Comparison of ENCODE assay signal across 1 cellular context in the genomic region with DNA sequence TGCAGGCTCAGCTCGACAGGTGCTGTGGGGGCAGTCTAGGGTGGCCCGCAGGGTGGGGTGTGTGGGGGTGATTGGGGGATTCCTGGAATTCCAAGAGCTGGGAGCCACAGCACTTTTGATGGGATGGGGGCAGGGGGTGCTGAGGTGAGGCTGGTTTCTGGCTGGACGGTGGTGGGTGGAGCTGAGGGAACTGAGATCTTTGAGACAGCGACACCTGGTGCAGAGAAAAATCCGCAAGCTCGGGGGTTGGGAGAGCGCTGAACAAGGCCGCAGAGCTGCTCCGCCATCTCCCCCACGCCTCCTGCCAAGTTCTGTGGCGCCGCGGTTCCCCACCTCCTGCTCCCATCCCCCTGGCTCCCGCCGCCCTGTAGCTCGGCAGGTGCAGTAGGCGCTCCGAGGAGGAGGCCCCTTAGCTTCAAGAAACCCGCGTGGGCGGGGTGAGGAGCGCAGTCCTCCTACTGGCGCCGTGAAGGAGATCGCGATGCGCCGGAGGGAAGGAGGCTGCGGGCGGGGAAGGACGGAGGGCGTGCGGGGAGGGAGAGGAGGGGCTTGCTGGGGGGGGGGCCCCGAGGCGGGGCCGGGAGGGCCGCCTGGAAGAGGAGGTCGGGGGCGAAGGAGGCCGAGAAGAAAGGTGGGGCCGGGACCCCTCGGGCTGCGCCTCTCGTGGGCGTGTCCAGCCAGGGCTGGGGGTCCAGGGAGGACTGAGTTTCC.
A peak's percentile ranks its signal among the peaks of the same experiment; 100 is the strongest.
TF ChIP-seq lines count a peak whose summit lies in the region.

No MANE protein-coding gene starts in this region.

TF ChIP-seq in HepG2, 621 proteins besides CTCF, POLR2A, EP300 and RAD21 (continued from another document and continues in another):
- TF ChIP-seq, protein P1, sequence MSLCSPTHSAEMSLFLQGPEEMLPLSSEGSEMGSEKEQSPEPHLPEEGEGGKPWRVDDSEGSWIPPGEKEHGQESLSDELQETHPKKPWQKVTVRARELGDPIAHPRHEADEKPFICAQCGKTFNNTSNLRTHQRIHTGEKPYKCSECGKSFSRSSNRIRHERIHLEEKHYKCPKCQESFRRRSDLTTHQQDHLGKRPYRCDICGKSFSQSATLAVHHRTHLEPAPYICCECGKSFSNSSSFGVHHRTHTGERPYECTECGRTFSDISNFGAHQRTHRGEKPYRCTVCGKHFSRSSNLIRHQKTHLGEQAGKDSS (CRISPR knock-in tag; IDR thresholded peaks at IDR 0.05; ENCODE audit: borderline replicate concordance, low read depth), result no peak
- TF ChIP-seq HCFC1 (IDR thresholded peaks at IDR 0.05; ENCODE audit: low read depth, low read length) (no peak), ZFX (CRISPR knock-in tag; IDR thresholded peaks at IDR 0.05; ENCODE audit: low read depth) (peak; percentile 85), EHMT2 (IDR thresholded peaks at IDR 0.05; ENCODE audit: borderline replicate concordance, low read depth, low read length) (no peak), ARID2 (CRISPR knock-in tag; IDR thresholded peaks at IDR 0.05; ENCODE audit: borderline replicate concordance) (no peak), ZNF879 (CRISPR knock-in tag; IDR thresholded peaks at IDR 0.05) (no peak), MAFK (conservative IDR thresholded peaks at IDR 0.05 in 1 of 2, IDR thresholded peaks at IDR 0.05 in 1 of 2; ENCODE audit: low read length in 2 of 2) (no peak), ZNF674 (CRISPR knock-in tag; IDR thresholded peaks at IDR 0.05; ENCODE audit: low read depth) (no peak), ZBTB20 (CRISPR knock-in tag; IDR thresholded peaks at IDR 0.05; ENCODE audit: borderline replicate concordance, low read depth) (no peak), NBN (conservative IDR thresholded peaks at IDR 0.05) (no peak), CCAR2 (optimal IDR thresholded peaks at IDR 0.05; ENCODE audit: low read depth, low read length) (no peak), KDM5A (IDR thresholded peaks at IDR 0.05; ENCODE audit: borderline replicate concordance, low read length) (no peak), ZNF224 (CRISPR knock-in tag; IDR thresholded peaks at IDR 0.05) (no peak), KDM2A (CRISPR knock-in tag; IDR thresholded peaks at IDR 0.05; ENCODE audit: borderline replicate concordance, low read depth) (peak; percentile 88; the same call in 1 of the 2 replicates), AGO2 (optimal IDR thresholded peaks at IDR 0.05; ENCODE audit: low read depth, low read length) (no peak), ERF (CRISPR knock-in tag; IDR thresholded peaks at IDR 0.05) (peak; percentile 68; the same call in 1 of the 2 replicates), SMAD1 (CRISPR knock-in tag; IDR thresholded peaks at IDR 0.05; ENCODE audit: borderline replicate concordance, low read depth) (no peak), MATR3 (CRISPR knock-in tag; IDR thresholded peaks at IDR 0.05) (no peak), ZNF326 (CRISPR knock-in tag; IDR thresholded peaks at IDR 0.05; ENCODE audit: borderline replicate concordance) (no peak), KDM5B (CRISPR knock-in tag; IDR thresholded peaks at IDR 0.05; ENCODE audit: borderline replicate concordance) (peak; percentile 71; the same call in 1 of the 2 replicates), ZKSCAN5 (CRISPR knock-in tag; IDR thresholded peaks at IDR 0.05) (no peak)
- TF ChIP-seq, protein P2, sequence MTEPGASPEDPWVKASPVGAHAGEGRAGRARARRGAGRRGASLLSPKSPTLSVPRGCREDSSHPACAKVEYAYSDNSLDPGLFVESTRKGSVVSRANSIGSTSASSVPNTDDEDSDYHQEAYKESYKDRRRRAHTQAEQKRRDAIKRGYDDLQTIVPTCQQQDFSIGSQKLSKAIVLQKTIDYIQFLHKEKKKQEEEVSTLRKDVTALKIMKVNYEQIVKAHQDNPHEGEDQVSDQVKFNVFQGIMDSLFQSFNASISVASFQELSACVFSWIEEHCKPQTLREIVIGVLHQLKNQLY (CRISPR knock-in tag; IDR thresholded peaks at IDR 0.05), result no peak
- TF ChIP-seq, protein P3, sequence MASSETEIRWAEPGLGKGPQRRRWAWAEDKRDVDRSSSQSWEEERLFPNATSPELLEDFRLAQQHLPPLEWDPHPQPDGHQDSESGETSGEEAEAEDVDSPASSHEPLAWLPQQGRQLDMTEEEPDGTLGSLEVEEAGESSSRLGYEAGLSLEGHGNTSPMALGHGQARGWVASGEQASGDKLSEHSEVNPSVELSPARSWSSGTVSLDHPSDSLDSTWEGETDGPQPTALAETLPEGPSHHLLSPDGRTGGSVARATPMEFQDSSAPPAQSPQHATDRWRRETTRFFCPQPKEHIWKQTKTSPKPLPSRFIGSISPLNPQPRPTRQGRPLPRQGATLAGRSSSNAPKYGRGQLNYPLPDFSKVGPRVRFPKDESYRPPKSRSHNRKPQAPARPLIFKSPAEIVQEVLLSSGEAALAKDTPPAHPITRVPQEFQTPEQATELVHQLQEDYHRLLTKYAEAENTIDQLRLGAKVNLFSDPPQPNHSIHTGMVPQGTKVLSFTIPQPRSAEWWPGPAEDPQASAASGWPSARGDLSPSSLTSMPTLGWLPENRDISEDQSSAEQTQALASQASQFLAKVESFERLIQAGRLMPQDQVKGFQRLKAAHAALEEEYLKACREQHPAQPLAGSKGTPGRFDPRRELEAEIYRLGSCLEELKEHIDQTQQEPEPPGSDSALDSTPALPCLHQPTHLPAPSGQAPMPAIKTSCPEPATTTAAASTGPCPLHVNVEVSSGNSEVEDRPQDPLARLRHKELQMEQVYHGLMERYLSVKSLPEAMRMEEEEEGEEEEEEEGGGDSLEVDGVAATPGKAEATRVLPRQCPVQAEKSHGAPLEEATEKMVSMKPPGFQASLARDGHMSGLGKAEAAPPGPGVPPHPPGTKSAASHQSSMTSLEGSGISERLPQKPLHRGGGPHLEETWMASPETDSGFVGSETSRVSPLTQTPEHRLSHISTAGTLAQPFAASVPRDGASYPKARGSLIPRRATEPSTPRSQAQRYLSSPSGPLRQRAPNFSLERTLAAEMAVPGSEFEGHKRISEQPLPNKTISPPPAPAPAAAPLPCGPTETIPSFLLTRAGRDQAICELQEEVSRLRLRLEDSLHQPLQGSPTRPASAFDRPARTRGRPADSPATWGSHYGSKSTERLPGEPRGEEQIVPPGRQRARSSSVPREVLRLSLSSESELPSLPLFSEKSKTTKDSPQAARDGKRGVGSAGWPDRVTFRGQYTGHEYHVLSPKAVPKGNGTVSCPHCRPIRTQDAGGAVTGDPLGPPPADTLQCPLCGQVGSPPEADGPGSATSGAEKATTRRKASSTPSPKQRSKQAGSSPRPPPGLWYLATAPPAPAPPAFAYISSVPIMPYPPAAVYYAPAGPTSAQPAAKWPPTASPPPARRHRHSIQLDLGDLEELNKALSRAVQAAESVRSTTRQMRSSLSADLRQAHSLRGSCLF (CRISPR knock-in tag; IDR thresholded peaks at IDR 0.05; ENCODE audit: borderline replicate concordance), result no peak
- TF ChIP-seq, protein P4, sequence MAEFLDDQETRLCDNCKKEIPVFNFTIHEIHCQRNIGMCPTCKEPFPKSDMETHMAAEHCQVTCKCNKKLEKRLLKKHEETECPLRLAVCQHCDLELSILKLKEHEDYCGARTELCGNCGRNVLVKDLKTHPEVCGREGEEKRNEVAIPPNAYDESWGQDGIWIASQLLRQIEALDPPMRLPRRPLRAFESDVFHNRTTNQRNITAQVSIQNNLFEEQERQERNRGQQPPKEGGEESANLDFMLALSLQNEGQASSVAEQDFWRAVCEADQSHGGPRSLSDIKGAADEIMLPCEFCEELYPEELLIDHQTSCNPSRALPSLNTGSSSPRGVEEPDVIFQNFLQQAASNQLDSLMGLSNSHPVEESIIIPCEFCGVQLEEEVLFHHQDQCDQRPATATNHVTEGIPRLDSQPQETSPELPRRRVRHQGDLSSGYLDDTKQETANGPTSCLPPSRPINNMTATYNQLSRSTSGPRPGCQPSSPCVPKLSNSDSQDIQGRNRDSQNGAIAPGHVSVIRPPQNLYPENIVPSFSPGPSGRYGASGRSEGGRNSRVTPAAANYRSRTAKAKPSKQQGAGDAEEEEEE (CRISPR knock-in tag; IDR thresholded peaks at IDR 0.05; ENCODE audit: borderline replicate concordance), result peak; percentile 57; the same call in 1 of the 2 replicates
- TF ChIP-seq, protein P5, sequence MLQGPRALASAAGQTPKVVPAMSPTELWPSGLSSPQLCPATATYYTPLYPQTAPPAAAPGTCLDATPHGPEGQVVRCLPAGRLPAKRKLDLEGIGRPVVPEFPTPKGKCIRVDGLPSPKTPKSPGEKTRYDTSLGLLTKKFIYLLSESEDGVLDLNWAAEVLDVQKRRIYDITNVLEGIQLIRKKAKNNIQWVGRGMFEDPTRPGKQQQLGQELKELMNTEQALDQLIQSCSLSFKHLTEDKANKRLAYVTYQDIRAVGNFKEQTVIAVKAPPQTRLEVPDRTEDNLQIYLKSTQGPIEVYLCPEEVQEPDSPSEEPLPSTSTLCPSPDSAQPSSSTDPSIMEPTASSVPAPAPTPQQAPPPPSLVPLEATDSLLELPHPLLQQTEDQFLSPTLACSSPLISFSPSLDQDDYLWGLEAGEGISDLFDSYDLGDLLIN (CRISPR knock-in tag; IDR thresholded peaks at IDR 0.05; ENCODE audit: borderline replicate concordance), result no peak
- TF ChIP-seq, protein P6, sequence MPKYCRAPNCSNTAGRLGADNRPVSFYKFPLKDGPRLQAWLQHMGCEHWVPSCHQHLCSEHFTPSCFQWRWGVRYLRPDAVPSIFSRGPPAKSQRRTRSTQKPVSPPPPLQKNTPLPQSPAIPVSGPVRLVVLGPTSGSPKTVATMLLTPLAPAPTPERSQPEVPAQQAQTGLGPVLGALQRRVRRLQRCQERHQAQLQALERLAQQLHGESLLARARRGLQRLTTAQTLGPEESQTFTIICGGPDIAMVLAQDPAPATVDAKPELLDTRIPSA (CRISPR knock-in tag; IDR thresholded peaks at IDR 0.05; ENCODE audit: borderline replicate concordance), result no peak
- TF ChIP-seq, protein P7, sequence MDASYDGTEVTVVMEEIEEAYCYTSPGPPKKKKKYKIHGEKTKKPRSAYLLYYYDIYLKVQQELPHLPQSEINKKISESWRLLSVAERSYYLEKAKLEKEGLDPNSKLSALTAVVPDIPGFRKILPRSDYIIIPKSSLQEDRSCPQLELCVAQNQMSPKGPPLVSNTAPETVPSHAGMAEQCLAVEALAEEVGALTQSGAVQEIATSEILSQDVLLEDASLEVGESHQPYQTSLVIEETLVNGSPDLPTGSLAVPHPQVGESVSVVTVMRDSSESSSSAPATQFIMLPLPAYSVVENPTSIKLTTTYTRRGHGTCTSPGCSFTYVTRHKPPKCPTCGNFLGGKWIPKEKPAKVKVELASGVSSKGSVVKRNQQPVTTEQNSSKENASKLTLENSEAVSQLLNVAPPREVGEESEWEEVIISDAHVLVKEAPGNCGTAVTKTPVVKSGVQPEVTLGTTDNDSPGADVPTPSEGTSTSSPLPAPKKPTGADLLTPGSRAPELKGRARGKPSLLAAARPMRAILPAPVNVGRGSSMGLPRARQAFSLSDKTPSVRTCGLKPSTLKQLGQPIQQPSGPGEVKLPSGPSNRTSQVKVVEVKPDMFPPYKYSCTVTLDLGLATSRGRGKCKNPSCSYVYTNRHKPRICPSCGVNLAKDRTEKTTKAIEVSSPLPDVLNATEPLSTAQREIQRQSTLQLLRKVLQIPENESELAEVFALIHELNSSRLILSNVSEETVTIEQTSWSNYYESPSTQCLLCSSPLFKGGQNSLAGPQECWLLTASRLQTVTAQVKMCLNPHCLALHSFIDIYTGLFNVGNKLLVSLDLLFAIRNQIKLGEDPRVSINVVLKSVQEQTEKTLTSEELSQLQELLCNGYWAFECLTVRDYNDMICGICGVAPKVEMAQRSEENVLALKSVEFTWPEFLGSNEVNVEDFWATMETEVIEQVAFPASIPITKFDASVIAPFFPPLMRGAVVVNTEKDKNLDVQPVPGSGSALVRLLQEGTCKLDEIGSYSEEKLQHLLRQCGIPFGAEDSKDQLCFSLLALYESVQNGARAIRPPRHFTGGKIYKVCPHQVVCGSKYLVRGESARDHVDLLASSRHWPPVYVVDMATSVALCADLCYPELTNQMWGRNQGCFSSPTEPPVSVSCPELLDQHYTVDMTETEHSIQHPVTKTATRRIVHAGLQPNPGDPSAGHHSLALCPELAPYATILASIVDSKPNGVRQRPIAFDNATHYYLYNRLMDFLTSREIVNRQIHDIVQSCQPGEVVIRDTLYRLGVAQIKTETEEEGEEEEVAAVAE (CRISPR knock-in tag; IDR thresholded peaks at IDR 0.05; ENCODE audit: borderline replicate concordance), result no peak
- TF ChIP-seq, protein P8, sequence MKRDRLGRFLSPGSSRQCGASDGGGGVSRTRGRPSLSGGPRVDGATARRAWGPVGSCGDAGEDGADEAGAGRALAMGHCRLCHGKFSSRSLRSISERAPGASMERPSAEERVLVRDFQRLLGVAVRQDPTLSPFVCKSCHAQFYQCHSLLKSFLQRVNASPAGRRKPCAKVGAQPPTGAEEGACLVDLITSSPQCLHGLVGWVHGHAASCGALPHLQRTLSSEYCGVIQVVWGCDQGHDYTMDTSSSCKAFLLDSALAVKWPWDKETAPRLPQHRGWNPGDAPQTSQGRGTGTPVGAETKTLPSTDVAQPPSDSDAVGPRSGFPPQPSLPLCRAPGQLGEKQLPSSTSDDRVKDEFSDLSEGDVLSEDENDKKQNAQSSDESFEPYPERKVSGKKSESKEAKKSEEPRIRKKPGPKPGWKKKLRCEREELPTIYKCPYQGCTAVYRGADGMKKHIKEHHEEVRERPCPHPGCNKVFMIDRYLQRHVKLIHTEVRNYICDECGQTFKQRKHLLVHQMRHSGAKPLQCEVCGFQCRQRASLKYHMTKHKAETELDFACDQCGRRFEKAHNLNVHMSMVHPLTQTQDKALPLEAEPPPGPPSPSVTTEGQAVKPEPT (CRISPR knock-in tag; IDR thresholded peaks at IDR 0.05; ENCODE audit: low read depth), result no peak
- TF ChIP-seq, protein P9, sequence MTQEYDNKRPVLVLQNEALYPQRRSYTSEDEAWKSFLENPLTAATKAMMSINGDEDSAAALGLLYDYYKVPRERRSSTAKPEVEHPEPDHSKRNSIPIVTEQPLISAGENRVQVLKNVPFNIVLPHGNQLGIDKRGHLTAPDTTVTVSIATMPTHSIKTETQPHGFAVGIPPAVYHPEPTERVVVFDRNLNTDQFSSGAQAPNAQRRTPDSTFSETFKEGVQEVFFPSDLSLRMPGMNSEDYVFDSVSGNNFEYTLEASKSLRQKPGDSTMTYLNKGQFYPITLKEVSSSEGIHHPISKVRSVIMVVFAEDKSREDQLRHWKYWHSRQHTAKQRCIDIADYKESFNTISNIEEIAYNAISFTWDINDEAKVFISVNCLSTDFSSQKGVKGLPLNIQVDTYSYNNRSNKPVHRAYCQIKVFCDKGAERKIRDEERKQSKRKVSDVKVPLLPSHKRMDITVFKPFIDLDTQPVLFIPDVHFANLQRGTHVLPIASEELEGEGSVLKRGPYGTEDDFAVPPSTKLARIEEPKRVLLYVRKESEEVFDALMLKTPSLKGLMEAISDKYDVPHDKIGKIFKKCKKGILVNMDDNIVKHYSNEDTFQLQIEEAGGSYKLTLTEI (CRISPR knock-in tag; conservative IDR thresholded peaks at IDR 0.05), result no peak
